25 cellular contexts compared by ENCODE assay signal in the genomic region with DNA sequence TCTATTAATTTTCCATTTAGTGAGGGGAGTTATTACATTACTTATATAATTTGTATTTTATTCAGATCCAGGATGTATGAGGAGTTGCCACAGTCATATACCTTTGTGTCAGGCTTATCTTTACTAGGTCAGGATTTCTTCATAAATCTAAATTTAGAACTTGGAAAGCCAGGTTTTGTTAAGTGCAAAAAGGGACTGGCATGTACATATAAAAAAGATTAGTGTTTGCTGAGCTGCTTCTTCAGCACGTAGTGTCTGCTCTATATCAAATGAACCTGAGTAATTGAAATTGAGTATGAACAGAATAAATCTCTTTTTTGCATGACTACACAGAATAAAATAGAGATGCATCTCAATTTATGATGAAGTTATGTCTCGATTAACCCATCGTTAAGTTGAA.
"Had no signal": no experiment of that assay in that cellular context is flagged by ENCODE, and none has a peak within 500 bp of the region (broad histone marks: within the 10 kb centered on the region; RNA-seq: fewer than 3 reads in every experiment).

No MANE protein-coding gene starts in this region.

- H3K27ac ChIP-seq: coronary artery, esophagus squamous epithelium, hepatocyte, neural progenitor cell, parathyroid adenoma, prostate gland, spleen, thyroid gland, vagina had no signal

- H3K27me3 ChIP-seq: esophagus squamous epithelium, hepatocyte, neural progenitor cell, sigmoid colon, spleen, thyroid gland, vagina had no signal

- FAIRE-seq: endothelial cell of umbilical vein, frontal cortex had no signal

- H3K9me3 ChIP-seq: esophagus squamous epithelium, prostate gland, sigmoid colon, thyroid gland, vagina had no signal

- H3K36me3 ChIP-seq: esophagus squamous epithelium, neural progenitor cell, prostate gland, sigmoid colon, thyroid gland, vagina had no signal

- H3K4me1 ChIP-seq: esophagus squamous epithelium, neural progenitor cell, parathyroid adenoma, prostate gland, spleen, thyroid gland had no signal

- ATAC-seq: naive thymus-derived CD4-positive, alpha-beta T cell; stimulated activated naive CD8-positive, alpha-beta T cell treated with anti-CD3 and anti-CD28 coated beads, Interleukin-15, amount 100 ng/mL, for 72 hours had no signal

- H3K4me3 ChIP-seq: coronary artery, esophagus squamous epithelium, hepatocyte, neural progenitor cell, prostate gland, sigmoid colon, spleen, thyroid gland, vagina had no signal

- DNase-seq: dermis blood vessel endothelial cell; effector memory CD4-positive, alpha-beta T cell; erythroblast; esophagus squamous epithelium; mammary epithelial cell; mesendoderm; midbrain; naive thymus-derived CD4-positive, alpha-beta T cell; right cardiac atrium; sigmoid colon; spleen; stimulated activated CD4-positive, alpha-beta T cell treated with anti-CD3 and anti-CD28 coated beads, Interleukin-4, amount 100 ng/mL, for 1 hour; stimulated activated CD8-positive, alpha-beta memory T cell treated with anti-CD3 and anti-CD28 coated beads, Interleukin-4, amount 100 ng/mL, for 48 hours; stimulated activated naive CD4-positive, alpha-beta T cell; stimulated activated naive CD8-positive, alpha-beta T cell treated with anti-CD3 and anti-CD28 coated beads, Interleukin-15, amount 100 ng/mL, for 72 hours; thyroid gland; trophoblast cell had no signal
